In the genomic region with DNA sequence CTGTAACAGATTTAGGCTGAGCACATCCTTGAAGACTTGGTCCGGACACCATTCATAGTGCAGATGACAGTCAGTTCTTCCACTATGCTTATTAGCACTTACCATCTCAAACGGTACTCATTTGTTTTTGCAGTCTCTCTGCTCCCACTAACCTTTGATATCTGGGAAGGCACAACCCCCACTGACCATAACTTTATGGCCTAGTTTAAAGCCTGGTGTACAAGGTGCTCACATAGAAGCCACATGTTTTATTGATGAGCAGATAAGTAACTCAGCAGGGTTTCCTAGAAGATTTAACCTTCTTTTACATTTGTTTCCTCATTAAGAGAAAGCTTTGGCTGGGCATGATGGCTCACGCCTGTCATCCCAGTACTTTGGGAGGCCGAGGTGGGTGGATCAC, we compare ENCODE assay signal across 33 cellular contexts.
"Had no signal": no experiment of that assay in that cellular context is flagged by ENCODE, and none has a peak within 500 bp of the region (broad histone marks: within the 10 kb centered on the region; RNA-seq: fewer than 3 reads in every experiment).

No MANE protein-coding gene starts in this region.

- H3K4me1 ChIP-seq: gastroesophageal sphincter had no signal

- H3K27ac Mint-ChIP-seq: activated B cell treated with CpG ODN at 0.5 μM for 24 hours; activated CD8-positive, alpha-beta T cell treated with anti-CD3 and anti-CD28 coated beads for 36 hours; activated naive CD8-positive, alpha-beta T cell; activated T-cell treated with anti-CD3 and anti-CD28 coated beads, Interleukin-2, amount 50 U/mL, for 24 hours; activated T-cell treated with anti-CD3 and anti-CD28 coated beads, Interleukin-2, amount 50 U/mL, for 72 hours; T-helper 17 cell; T-helper 2 cell treated with Interferon-gamma antibody and Interleukin-4, amounts not matched to agents 5 μg/mL and 100 μg/mL, for 36 hours had no signal

- H3K9me3 ChIP-seq: esophagus squamous epithelium, gastroesophageal sphincter had no signal

- H3K36me3 ChIP-seq: brain microvascular endothelial cell, esophagus squamous epithelium, gastroesophageal sphincter, WERI-Rb-1 had no signal

- H3K36me3 Mint-ChIP-seq: activated naive CD8-positive, alpha-beta T cell had no signal

- ATAC-seq: activated CD4-positive, CD25-positive, alpha-beta regulatory T cell treated with anti-CD3 and anti-CD28 coated beads, Interleukin-2, amount 50 U/mL, for 24 hours; activated CD8-positive, alpha-beta T cell treated with anti-CD3 and anti-CD28 coated beads for 36 hours; activated T-cell treated with anti-CD3 and anti-CD28 coated beads, Interleukin-2, amount 50 U/mL, for 72 hours; gastroesophageal sphincter; T-helper 17 cell had no signal

- H3K27ac ChIP-seq: brain microvascular endothelial cell, epithelial cell of prostate, esophagus squamous epithelium, gastroesophageal sphincter, WERI-Rb-1 had no signal

- H3K27me3 ChIP-seq: brain microvascular endothelial cell, esophagus squamous epithelium, gastroesophageal sphincter had no signal

- H3K4me1 Mint-ChIP-seq: activated B cell treated with CpG ODN at 0.5 μM for 24 hours; central memory CD8-positive, alpha-beta T cell; T-helper 17 cell had no signal

- H3K9me3 Mint-ChIP-seq: activated B cell treated with CpG ODN at 0.5 μM for 24 hours; activated CD8-positive, alpha-beta T cell treated with anti-CD3 and anti-CD28 coated beads for 36 hours; activated T-cell treated with anti-CD3 and anti-CD28 coated beads, Interleukin-2, amount 50 U/mL, for 24 hours; activated T-cell treated with anti-CD3 and anti-CD28 coated beads, Interleukin-2, amount 50 U/mL, for 72 hours; central memory CD8-positive, alpha-beta T cell; T-helper 2 cell treated with Interferon-gamma antibody and Interleukin-4, amounts not matched to agents 5 μg/mL and 100 μg/mL, for 36 hours had no signal

- H3K4me3 ChIP-seq: esophagus squamous epithelium, gastroesophageal sphincter had no signal

- DNase-seq: activated B cell treated with CpG ODN at 0.5 μM for 24 hours; activated CD4-positive, alpha-beta T cell treated with anti-CD3 and anti-CD28 coated beads for 48 hours; activated CD4-positive, alpha-beta T cell treated with anti-CD3 and anti-CD28 coated beads, Interleukin-2, amount 50 U/mL, for 1 hour; activated CD4-positive, alpha-beta T cell treated with anti-CD3 and anti-CD28 coated beads, Interleukin-2, amount 50 U/mL, for 48 hours; activated CD8-positive, alpha-beta memory T cell treated with anti-CD3 and anti-CD28 coated beads for 24 hours; activated CD8-positive, alpha-beta T cell treated with anti-CD3 and anti-CD28 coated beads for 36 hours; activated gamma-delta T cell treated with Interleukin-2 at 50 U/mL for 16 hours; activated naive CD4-positive, alpha-beta T cell treated with anti-CD3 and anti-CD28 coated beads, Interleukin-2, amount 50 U/mL, for 16 hours; activated naive CD4-positive, alpha-beta T cell treated with Interleukin-2 at 50 U/mL for 16 hours; activated T-cell treated with anti-CD3 and anti-CD28 coated beads for 4 hours; activated T-cell treated with anti-CD3 and anti-CD28 coated beads, Interleukin-2, amount 50 U/mL, for 24 hours; activated T-cell treated with anti-CD3 and anti-CD28 coated beads, Interleukin-2, amount 50 U/mL, for 72 hours; amniotic stem cell; anterior cingulate cortex; brain microvascular endothelial cell; effector CD8-positive, alpha-beta T cell; esophagus squamous epithelium; foreskin melanocyte; T-helper 1 cell; T-helper 17 cell; T1000; WERI-Rb-1 had no signal

- H3K4me3 Mint-ChIP-seq: activated B cell treated with CpG ODN at 0.5 μM for 24 hours; activated CD8-positive, alpha-beta T cell treated with anti-CD3 and anti-CD28 coated beads for 36 hours; activated naive CD8-positive, alpha-beta T cell; activated T-cell treated with anti-CD3 and anti-CD28 coated beads, Interleukin-2, amount 50 U/mL, for 24 hours; activated T-cell treated with anti-CD3 and anti-CD28 coated beads, Interleukin-2, amount 50 U/mL, for 72 hours; central memory CD8-positive, alpha-beta T cell; T-helper 17 cell; T-helper 2 cell treated with Interferon-gamma antibody and Interleukin-4, amounts not matched to agents 5 μg/mL and 100 μg/mL, for 36 hours had no signal

- FAIRE-seq: astrocyte, bronchial epithelial cell, colon, endometrium, endothelial cell of umbilical vein had no signal
